In the genomic region with DNA sequence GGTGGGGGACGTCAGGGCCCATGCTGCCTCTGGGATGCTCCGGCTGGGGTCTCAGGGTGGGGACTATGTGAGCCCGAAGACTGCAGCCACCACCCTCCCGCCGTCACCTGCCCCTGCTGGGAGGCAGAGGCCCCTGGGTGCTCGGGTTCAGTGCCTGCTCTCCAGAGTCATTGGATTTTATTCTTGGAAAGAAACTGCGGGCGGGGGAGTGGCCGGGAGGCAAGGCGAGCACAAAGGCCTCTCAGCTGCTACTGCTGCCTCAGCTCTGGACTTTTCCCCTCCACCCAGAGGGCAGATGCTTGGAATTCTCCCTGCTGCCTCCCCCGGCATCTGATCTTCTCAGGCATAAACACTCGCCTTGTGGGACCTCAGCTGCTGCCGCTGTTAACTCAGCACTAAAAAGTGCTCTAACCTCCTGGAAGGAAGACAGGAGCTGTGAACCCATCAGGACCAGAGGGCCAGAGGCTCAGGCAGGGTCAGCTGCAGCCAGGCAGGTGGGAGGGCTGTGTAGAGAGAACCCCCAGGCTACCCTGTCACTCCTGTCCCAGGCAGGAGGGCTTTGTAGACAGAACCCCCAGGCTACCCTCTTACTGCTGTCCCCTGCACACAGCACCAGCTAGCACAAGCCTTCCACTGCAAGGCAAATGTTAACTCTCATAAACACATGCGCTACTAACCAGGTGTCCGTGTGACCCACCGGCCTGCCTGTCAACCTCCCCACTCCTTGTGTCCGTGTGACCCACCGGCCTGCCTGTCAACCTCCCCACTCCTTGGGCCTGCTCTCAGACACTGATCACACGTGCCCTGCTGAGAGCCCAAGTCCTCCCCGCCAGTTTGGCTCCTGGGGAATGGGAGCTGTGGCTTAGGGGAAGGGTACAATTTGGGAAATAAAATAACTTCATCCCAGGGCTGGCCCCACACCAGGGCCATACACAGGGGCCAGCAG, we compare ENCODE assay signal across 11 cellular contexts. TPM values are rescaled to one million over a fixed set of nuclear protein-coding genes. Genes with fewer than 3 reads are reported as not detected.
A peak's percentile ranks its signal among the peaks of the same experiment; 100 is the strongest.
DNase-seq lines count a peak whose midpoint lies in the region; ATAC-seq lines count a peak whose summit lies in the region.
"Had no signal": no experiment of that assay in that cellular context is flagged by ENCODE, and none has a peak within 500 bp of the region (broad histone marks: within the 10 kb centered on the region; RNA-seq: fewer than 3 reads in every experiment).

No MANE protein-coding gene starts in this region.

- WGBS in neuronal stem cell (ENCODE audit: extremely low coverage in 2 of 2, insufficient read length in 2 of 2, insufficient replicate concordance in 1 of 2), 2 donors = no CpG with 5 or more reads among the region's 20 CpGs

- H2AFZ ChIP-seq in neuronal stem cell (ENCODE audit: low read length) = peak overlapping the region; percentile 80

- H3K4me1 Mint-ChIP-seq in stimulated activated naive B cell treated with anti-CD40 and anti-IgM and Interleukin-4, amounts not matched to agents 10 μg/mL and 1 μg/mL and 100 μg/mL, for 72 hours = no peaks in the 10 kb centered on the region
- H3K4me1 Mint-ChIP-seq: activated CD4-positive, alpha-beta T cell treated with anti-CD3 and anti-CD28 coated beads for 36 hours had no signal

- peak overlapping the region; percentile 79 for H4K91ac ChIP-seq in neuronal stem cell (ENCODE audit: low read depth, low read length, poor library complexity)

- no peaks in the 10 kb centered on the region for H3K36me3 ChIP-seq in neuronal stem cell (replicated peaks in 1 of 2; ENCODE audit: control insufficient read depth in 2 of 2, insufficient read depth in 2 of 2, low read length in 2 of 2)

- no peak overlapping the region for H3K4ac ChIP-seq in neuronal stem cell (ENCODE audit: low read length)

- H2AK5ac ChIP-seq in neuronal stem cell (ENCODE audit: low read depth, low read length) = peak overlapping the region; percentile 92

- no peak overlapping the region for H3K27ac Mint-ChIP-seq in stimulated activated naive B cell treated with anti-CD40 and anti-IgM and Interleukin-4, amounts not matched to agents 10 μg/mL and 1 μg/mL and 100 μg/mL, for 72 hours
- H3K27ac Mint-ChIP-seq: activated CD4-positive, alpha-beta T cell treated with anti-CD3 and anti-CD28 coated beads for 36 hours had no signal

- peak overlapping the region; percentile 8 for H2BK5ac ChIP-seq in neuronal stem cell (ENCODE audit: low read length)

- DNase-seq in Ammon's horn (ENCODE audit: low spot score) (peak; percentile 21), NCI-H345 treated with DMSO at 0.1 percent for 48 hours (lab: John Stamatoyannopoulos, UW; ENCODE audit: unreplicated experiment) (peak; percentile 38), globus pallidus (ENCODE audit: low spot score) (peak; percentile 24), neuronal stem cell (ENCODE audit: low spot score) (peak; percentile 62)
- no peak for DNase-seq in stimulated activated naive B cell treated with anti-CD40 and anti-IgM and Interleukin-4, amounts not matched to agents 10 μg/mL and 1 μg/mL and 100 μg/mL, for 72 hours
- DNase-seq: activated CD4-positive, alpha-beta T cell treated with anti-CD3 and anti-CD28 coated beads for 36 hours; DMS153 had no signal

- peak overlapping the region; percentile 5 for H3K9ac ChIP-seq in neuronal stem cell (ENCODE audit: low read depth, low read length, poor library complexity)

- H3K27ac ChIP-seq in neuronal stem cell (replicated peaks; ENCODE audit: low read length) = peak overlapping the region; percentile 84

- H3K27me3 ChIP-seq in neuronal stem cell (ENCODE audit: control insufficient read depth in 3 of 3, insufficient read depth in 3 of 3, low read depth in 1 of 3, low read length in 3 of 3) = peaks cover 0 to 3% (median 0%) of the 10 kb centered on the region in 3 experiments

- H3K18ac ChIP-seq in neuronal stem cell (ENCODE audit: low read length) = peak overlapping the region; percentile 98

- no peak overlapping the region for H3K14ac ChIP-seq in neuronal stem cell (ENCODE audit: low read length)

- H3K23ac ChIP-seq in neuronal stem cell (ENCODE audit: low read depth, low read length, poor library complexity) = no peak overlapping the region

- ATAC-seq in GM18517 (IDR thresholded peaks at IDR 0.05; ENCODE audit: unreplicated experiment) (no peak), HG03460 (IDR thresholded peaks at IDR 0.05; ENCODE audit: unreplicated experiment) (no peak), GM21526 (IDR thresholded peaks at IDR 0.05; ENCODE audit: low FRiP score, unreplicated experiment) (no peak)
- ATAC-seq in stimulated activated naive B cell treated with anti-CD40 and anti-IgM and Interleukin-4, amounts not matched to agents 10 μg/mL and 1 μg/mL and 100 μg/mL, for 72 hours (replicated peaks) = no peak
- ATAC-seq: activated CD4-positive, alpha-beta T cell treated with anti-CD3 and anti-CD28 coated beads for 36 hours had no signal

- H3K4me3 ChIP-seq in neuronal stem cell (ENCODE audit: low read length in 2 of 2) = no peak overlapping the region

- no peaks in the 10 kb centered on the region for H3K79me1 ChIP-seq in neuronal stem cell (ENCODE audit: low read depth, low read length)

- no peak overlapping the region for H3K4me3 Mint-ChIP-seq in stimulated activated naive B cell treated with anti-CD40 and anti-IgM and Interleukin-4, amounts not matched to agents 10 μg/mL and 1 μg/mL and 100 μg/mL, for 72 hours
- H3K4me3 Mint-ChIP-seq: activated CD4-positive, alpha-beta T cell treated with anti-CD3 and anti-CD28 coated beads for 36 hours had no signal

- peaks cover 7 to 9% of the 10 kb centered on the region in 2 donors for H3K9me3 Mint-ChIP-seq in stimulated activated naive B cell treated with anti-CD40 and anti-IgM and Interleukin-4, amounts not matched to agents 10 μg/mL and 1 μg/mL and 100 μg/mL, for 72 hours

- no peaks in the 10 kb centered on the region for H3K27me3 Mint-ChIP-seq in stimulated activated naive B cell treated with anti-CD40 and anti-IgM and Interleukin-4, amounts not matched to agents 10 μg/mL and 1 μg/mL and 100 μg/mL, for 72 hours
- H3K27me3 Mint-ChIP-seq: activated CD4-positive, alpha-beta T cell treated with anti-CD3 and anti-CD28 coated beads for 36 hours had no signal

- peaks cover 0 to 3% of the 10 kb centered on the region in 2 donors for H3K36me3 Mint-ChIP-seq in stimulated activated naive B cell treated with anti-CD40 and anti-IgM and Interleukin-4, amounts not matched to agents 10 μg/mL and 1 μg/mL and 100 μg/mL, for 72 hours

- H3K4me1 ChIP-seq in neuronal stem cell (ENCODE audit: control insufficient read depth in 2 of 2, insufficient read depth in 1 of 2, low read depth in 1 of 2, low read length in 2 of 2) = peaks cover 18 to 29% of the 10 kb centered on the region in 2 donors

- no peak overlapping the region for H4K8ac ChIP-seq in neuronal stem cell (ENCODE audit: low read depth, low read length)

- H3K4me2 ChIP-seq in neuronal stem cell (ENCODE audit: insufficient read depth, low read length, poor library complexity, severe bottlenecking) = no peak overlapping the region

- peak overlapping the region; percentile 97 for H2BK120ac ChIP-seq in neuronal stem cell (ENCODE audit: low read depth, low read length)

- peak overlapping the region; percentile 87 for H2BK15ac ChIP-seq in neuronal stem cell (ENCODE audit: low read length)

- peaks cover 7 to 8% of the 10 kb centered on the region in 2 donors for H3K9me3 ChIP-seq in neuronal stem cell (replicated peaks in 1 of 2; ENCODE audit: control insufficient read depth in 2 of 2, insufficient read depth in 1 of 2, low read depth in 1 of 2, low read length in 2 of 2)

- peak overlapping the region; percentile 67 for H2BK12ac ChIP-seq in neuronal stem cell (ENCODE audit: low read length)

RNA-seq across cellular contexts. Expression of a gene that starts 9.4 kb away (rescaled TPM):
- polyA plus RNA-seq in neuronal stem cell (2013, experiment 1 of 2) = 0.20 TPM
- polyA plus RNA-seq in neuronal stem cell (2013, experiment 2 of 2) = 0.18 TPM
- polyA plus RNA-seq: keratinocyte had no signal
